ENCODE assay signal across 31 cellular contexts in genomic region chr13:109329175-109329574, GRCh38.
A peak's percentile ranks its signal among the peaks of the same experiment; 100 is the strongest.
DNase-seq lines count a peak whose midpoint lies in the region; ATAC-seq and TF ChIP-seq lines count a peak whose summit lies in the region.
"Had no signal": no experiment of that assay in that cellular context is flagged by ENCODE, and none has a peak within 500 bp of the region (broad histone marks: within the 10 kb centered on the region; RNA-seq: fewer than 3 reads in every experiment).

No MANE protein-coding gene starts in this region.

- dilution Hi-C loops in IMR-90 (cut with HindIII; ENCODE audit: low sequenced_read_pairs, unreplicated experiment): no loop called here

- no peak overlapping the region for H2BK20ac ChIP-seq in IMR-90 (ENCODE audit: low read depth, low read length)

- H3K4me1 ChIP-seq in HCT116 (ENCODE audit: control insufficient read depth in 1 of 2, insufficient read depth in 2 of 2, low read length in 2 of 2): no peaks in the 10 kb centered on the region
- peaks cover 14% of the 10 kb centered on the region for H3K4me1 ChIP-seq in IMR-90 (ENCODE audit: control insufficient read depth, insufficient read depth, low read length)
- H3K4me1 ChIP-seq in esophagus muscularis mucosa: no peaks in the 10 kb centered on the region
- H3K4me1 ChIP-seq: A549; BLaER1; BLaER1 treated with 17β-estradiol and CSF1 and Interleukin-3, amounts not matched to agents 10 nM and 100 nM had no signal

- H3K79me1 ChIP-seq in IMR-90 (ENCODE audit: low read depth in 1 of 2, low read length in 2 of 2): no peaks in the 10 kb centered on the region

- H4K91ac ChIP-seq in IMR-90 (ENCODE audit: insufficient read depth, low read depth, low read length): no peak overlapping the region; the same call in 1 of the 2 replicates

- no peak overlapping the region for H3K14ac ChIP-seq in IMR-90 (replicated peaks; ENCODE audit: low read depth, low read length)

- no peak for TF ChIP-seq EP300 in esophagus muscularis mucosa (IDR thresholded peaks at IDR 0.05)

- POLR2A ChIA-PET in HCT116 (lab: Charles Lee) (no interaction called here), IMR-90 (lab: Charles Lee; ENCODE audit: unreplicated experiment) (no interaction called here)

- H3K9me3 ChIP-seq in HCT116 (ENCODE audit: control insufficient read depth in 1 of 2, insufficient read depth in 1 of 2, low read depth in 1 of 2, low read length in 2 of 2) (no peaks in the 10 kb centered on the region; a peak in 1 of 4 replicates), IMR-90 (ENCODE audit: control insufficient read depth, insufficient read depth, low read length) (no peaks in the 10 kb centered on the region), esophagus muscularis mucosa (no peaks in the 10 kb centered on the region)
- H3K9me3 ChIP-seq: A549; BE2C; BLaER1; BLaER1 treated with 17β-estradiol and CSF1 and Interleukin-3, amounts not matched to agents 10 nM and 100 nM; Caco-2 had no signal

- no peak overlapping the region for H2BK5ac ChIP-seq in IMR-90 (ENCODE audit: low read depth, low read length, poor library complexity, severe bottlenecking)

- H3K36me3 ChIP-seq in HCT116 (ENCODE audit: control insufficient read depth in 1 of 2, insufficient read depth in 2 of 2, low read length in 2 of 2) (no peaks in the 10 kb centered on the region), IMR-90 (ENCODE audit: control insufficient read depth, insufficient read depth, low read length) (no peaks in the 10 kb centered on the region), esophagus muscularis mucosa (no peaks in the 10 kb centered on the region)
- H3K36me3 ChIP-seq: BE2C; BLaER1; BLaER1 treated with 17β-estradiol and CSF1 and Interleukin-3, amounts not matched to agents 10 nM and 100 nM had no signal

- ATAC-seq in HCT116 (no peak), IMR-90 (ENCODE audit: low read depth) (no peak)
- ATAC-seq: A549; CD8-positive, alpha-beta T cell had no signal

- no peak overlapping the region for H3K4me2 ChIP-seq in HCT116 (ENCODE audit: low read length)
- H3K4me2 ChIP-seq in IMR-90 (ENCODE audit: low read depth, low read length): no peak overlapping the region
- H3K4me2 ChIP-seq: A549; BLaER1; BLaER1 treated with 17β-estradiol and CSF1 and Interleukin-3, amounts not matched to agents 10 nM and 100 nM had no signal

- peaks cover 6% of the 10 kb centered on the region; the same call in 1 of the 2 replicates for H3K9me1 ChIP-seq in IMR-90 (ENCODE audit: insufficient read depth, low read length)

- H3K27ac ChIP-seq in HCT116 (ENCODE audit: low read depth, low read length) (no peak overlapping the region), IMR-90 (ENCODE audit: insufficient read depth, low read length) (no peak overlapping the region), esophagus muscularis mucosa (replicated peaks in 1 of 4) (no peak overlapping the region)
- H3K27ac ChIP-seq: 22Rv1; A549; BLaER1; BLaER1 treated with 17β-estradiol and CSF1 and Interleukin-3, amounts not matched to agents 10 nM and 100 nM; C4-2B had no signal

- TF ChIP-seq POLR2A in HCT116 (IDR thresholded peaks at IDR 0.05; ENCODE audit: borderline replicate concordance, extremely low read depth, insufficient read depth, insufficient read length): no peak
- TF ChIP-seq POLR2A in IMR-90 (IDR thresholded peaks at IDR 0.05; ENCODE audit: low read depth, low read length): no peak
- no peak for TF ChIP-seq POLR2A in esophagus muscularis mucosa (IDR thresholded peaks at IDR 0.05; ENCODE audit: low read depth)

- peak overlapping the region; percentile 57 for H2AK5ac ChIP-seq in IMR-90 (ENCODE audit: low read depth, low read length)

- TF ChIP-seq CTCF in HCT116 (IDR thresholded peaks at IDR 0.05 in 2 of 3, conservative IDR thresholded peaks at IDR 0.05 in 1 of 3; ENCODE audit: borderline replicate concordance in 1 of 3, insufficient read depth in 1 of 3, low read depth in 2 of 3, low read length in 2 of 3) (no peak), IMR-90 (conservative IDR thresholded peaks at IDR 0.05; ENCODE audit: low read depth, low read length) (no peak), esophagus muscularis mucosa (IDR thresholded peaks at IDR 0.05) (no peak)

- no peaks in the 10 kb centered on the region for H3K79me2 ChIP-seq in HCT116 (ENCODE audit: insufficient read depth, low read length)

- BruUV-seq in HCT116 (replicated peaks; lab: Mats Ljungman, UMichigan) (no TSS peak), IMR-90 (replicated peaks; lab: Mats Ljungman, UMichigan) (no TSS peak)

- 100% methylated on average over 2 of the region's 4 CpGs; no CpG with 5 or more reads in 1 of the 2 experiments for WGBS in IMR-90 (ENCODE audit: extremely low coverage in 2 of 2, insufficient read length in 1 of 2), 2 experiments
- 95% methylated on average over 4 of the region's 4 CpGs for WGBS in esophagus muscularis mucosa

- no peak for TF ChIP-seq RAD21 in HCT116 (IDR thresholded peaks at IDR 0.05; ENCODE audit: low read depth)
- TF ChIP-seq RAD21 in IMR-90 (IDR thresholded peaks at IDR 0.05; ENCODE audit: low read length): no peak

- H3K4ac ChIP-seq in IMR-90 (ENCODE audit: low read depth, low read length): 0 out of 2 replicates have a peak overlapping the region, but pooled peaks have one; percentile 10

- intact Hi-C loops in HCT116 (cut with micrococcal nuclease): no loop called here
- intact Hi-C loops in IMR-90 (cut with micrococcal nuclease): no loop called here
- intact Hi-C loops in esophagus muscularis mucosa (cut with DNase I): no loop called here

- no peaks in the 10 kb centered on the region for H3K9me2 ChIP-seq in HCT116 (ENCODE audit: insufficient read depth)

- H4K20me1 ChIP-seq in HCT116 (ENCODE audit: insufficient read depth) (no peaks in the 10 kb centered on the region), IMR-90 (ENCODE audit: insufficient read depth, low read length) (no peaks in the 10 kb centered on the region)
- H4K20me1 ChIP-seq: BLaER1; BLaER1 treated with 17β-estradiol and CSF1 and Interleukin-3, amounts not matched to agents 10 nM and 100 nM had no signal

- no peak overlapping the region for H2AFZ ChIP-seq in HCT116 (ENCODE audit: low read depth, low read length, poor library complexity, severe bottlenecking)
- no peak overlapping the region for H2AFZ ChIP-seq in IMR-90 (replicated peaks; ENCODE audit: low read length, poor library complexity)

- H3K27me3 ChIP-seq in HCT116 (ENCODE audit: insufficient read depth, low read length) (no peaks in the 10 kb centered on the region), IMR-90 (ENCODE audit: control insufficient read depth, insufficient read depth, low read length) (no peaks in the 10 kb centered on the region), esophagus muscularis mucosa (no peaks in the 10 kb centered on the region)
- H3K27me3 ChIP-seq: BE2C; BLaER1; BLaER1 treated with 17β-estradiol and CSF1 and Interleukin-3, amounts not matched to agents 10 nM and 100 nM had no signal

- H4K5ac ChIP-seq in IMR-90 (ENCODE audit: low read depth, low read length): no peak overlapping the region

- H3K4me3 ChIP-seq in HCT116 (replicated peaks in 1 of 2; ENCODE audit: low read depth in 1 of 2, low read length in 2 of 2) (no peak overlapping the region), IMR-90 (ENCODE audit: insufficient read depth, low read depth, low read length) (no peak overlapping the region), esophagus muscularis mucosa (no peak overlapping the region)
- H3K4me3 ChIP-seq: A549; BLaER1; BLaER1 treated with 17β-estradiol and CSF1 and Interleukin-3, amounts not matched to agents 10 nM and 100 nM had no signal

- H2AK9ac ChIP-seq in IMR-90 (replicated peaks; ENCODE audit: low read depth, low read length, poor library complexity): no peak overlapping the region

- H2BK120ac ChIP-seq in IMR-90 (ENCODE audit: low read depth, low read length): 0 out of 2 replicates have a peak overlapping the region, but pooled peaks have one; percentile 10

- DNase-seq in HCT116 (ENCODE audit: low read depth, low spot score): no peak
- DNase-seq in IMR-90: no peak
- DNase-seq in esophagus muscularis mucosa (ENCODE audit: extremely low spot score): peak; percentile 72
- no peak for DNase-seq in retina
- no peak for DNase-seq in DMS 273 (lab: John Stamatoyannopoulos, UW; ENCODE audit: unreplicated experiment)
- DNase-seq in DMS114 treated with DMSO at 0.1 percent for 48 hours (lab: John Stamatoyannopoulos, UW; ENCODE audit: unreplicated experiment): no peak
- DNase-seq: 8988T; ACHN; AML-193; BE2C; C1 segment of cervical spinal cord; Caco-2; Calu3; CD4-positive, alpha-beta memory T cell; CD4-positive, alpha-beta T cell; CD4-positive, CD25-positive, alpha-beta regulatory T cell; CD8-positive, alpha-beta memory T cell; CD8-positive, alpha-beta T cell; COR-L47; DMS 273 treated with DMSO at 0.1 percent for 48 hours; DMS153; DMS53; DMS79; DMS79 treated with DMSO at 0.1 percent for 48 hours; DND-41; EL had no signal

- RAD21 ChIA-PET in HCT116 (lab: Charles Lee; ENCODE audit: low non-redundant PET in 1 of 2, low total read pairs in 2 of 2, uncharacterized antibody in 2 of 2, unreplicated experiment in 2 of 2): no interaction called here

- no peak overlapping the region for H3K23ac ChIP-seq in IMR-90 (ENCODE audit: low read depth, low read length)

- H3K56ac ChIP-seq in IMR-90 (ENCODE audit: extremely low read depth, insufficient read depth, low read length): no peak overlapping the region

- peak overlapping the region; percentile 35; the same call in 1 of the 3 replicates for H2BK15ac ChIP-seq in IMR-90 (ENCODE audit: low read depth, low read length)

- in situ Hi-C loops in IMR-90 (cut with MboI; ENCODE audit: low sequenced_read_pairs): no loop called here

- no peak overlapping the region for H3K18ac ChIP-seq in IMR-90 (ENCODE audit: low read depth, low read length)

- H4K8ac ChIP-seq in IMR-90 (ENCODE audit: low read depth in 2 of 2, low read length in 2 of 2): no peak overlapping the region

- H3K9ac ChIP-seq in HCT116 (ENCODE audit: low read length) (no peak overlapping the region), IMR-90 (ENCODE audit: low read depth, low read length) (no peak overlapping the region)
- H3K9ac ChIP-seq: BLaER1; BLaER1 treated with 17β-estradiol and CSF1 and Interleukin-3, amounts not matched to agents 10 nM and 100 nM had no signal

- CTCF ChIA-PET in HCT116 (lab: Charles Lee): no interaction called here
- CTCF ChIA-PET in IMR-90 (lab: Yijun Ruan, JAX): no interaction called here

TF ChIP-seq in HCT116, 20 proteins besides CTCF, POLR2A, EP300 and RAD21:
- TF ChIP-seq ZNF274 (IDR thresholded peaks at IDR 0.05; ENCODE audit: low read depth, low read length) (no peak), ZFX (IDR thresholded peaks at IDR 0.05) (0 out of 2 replicates have a peak, but pooled peaks have one; percentile 11)

TF ChIP-seq in IMR-90, 13 proteins besides CTCF, POLR2A, EP300 and RAD21 (continues in another document):
- TF ChIP-seq ELK1 (IDR thresholded peaks at IDR 0.05; ENCODE audit: borderline replicate concordance, low read depth, low read length): no peak
